ENCODE assay signal across 8 cellular contexts in genomic region chr12:120361506-120362208, GRCh38. TPM values are rescaled to one million over a fixed set of nuclear protein-coding genes. Genes with fewer than 3 reads are reported as not detected.
A peak's percentile ranks its signal among the peaks of the same experiment; 100 is the strongest.
DNase-seq lines count a peak whose midpoint lies in the region; ATAC-seq and TF ChIP-seq lines count a peak whose summit lies in the region.

No MANE protein-coding gene starts in this region.

- H3K36me3 ChIP-seq in SK-N-SH (replicated peaks in 1 of 2; ENCODE audit: control insufficient read depth in 1 of 2, insufficient read depth in 2 of 2, low read length in 1 of 2) (no peaks in the 10 kb centered on the region), neuron (ENCODE audit: insufficient read depth, low read length) (peaks cover 88% of the 10 kb centered on the region)

- no peak for TF ChIP-seq EP300 in SK-N-SH (IDR thresholded peaks at IDR 0.05; ENCODE audit: borderline replicate concordance in 1 of 2, low read depth in 1 of 2, low read length in 1 of 2)

- POLR2A ChIA-PET in SK-N-SH (lab: Yijun Ruan, JAX): interaction anchor here (0.6 to 2.4 kb wide), 6 partner anchors 9 to 160 kb away, joined by 3 to 8 read pairs (median 4); partner anchors contain the start of genes COX6A1, RNU4-2 and RPLP0

- no peak overlapping the region for H3K4me2 ChIP-seq in SK-N-SH

- no peaks in the 10 kb centered on the region for H4K20me1 ChIP-seq in SK-N-SH (ENCODE audit: insufficient read depth)

- H3K4me1 ChIP-seq in SK-N-SH (ENCODE audit: control insufficient read depth in 1 of 2, insufficient read depth in 2 of 2, low read depth in 1 of 2, low read length in 1 of 2): peaks cover 0 to 34% of the 10 kb centered on the region in 2 experiments; a peak in 1 of 4 replicates
- peaks cover 84% of the 10 kb centered on the region for H3K4me1 ChIP-seq in neuron (ENCODE audit: insufficient read depth, low read length)

- no peak for TF ChIP-seq RAD21 in SK-N-SH (IDR thresholded peaks at IDR 0.05; ENCODE audit: low read length)

- ATAC-seq in HG02885 (IDR thresholded peaks at IDR 0.05; ENCODE audit: poor library complexity, unreplicated experiment) (no peak), GM18873 (IDR thresholded peaks at IDR 0.05; ENCODE audit: low FRiP score, unreplicated experiment) (no peak)

- H3K27me3 ChIP-seq in SK-N-SH (ENCODE audit: insufficient read depth) (peaks cover 4% of the 10 kb centered on the region), neuron (ENCODE audit: insufficient read depth, low read length) (no peaks in the 10 kb centered on the region)

- H3F3A ChIP-seq in SK-N-SH (replicated peaks; ENCODE audit: insufficient read depth): no peaks in the 10 kb centered on the region

- H3K9me2 ChIP-seq in SK-N-SH: no peaks in the 10 kb centered on the region

- DNase-seq in stimulated activated CD4-positive, alpha-beta T cell treated with anti-CD3 and anti-CD28 coated beads, Interleukin-15, amount 100 ng/mL, for 24 hours: peak; percentile 21
- DNase-seq in stimulated activated CD4-positive, alpha-beta T cell treated with anti-CD3 and anti-CD28 coated beads, Interleukin-4, amount 100 ng/mL, for 4 hours: no peak
- DNase-seq in SK-N-SH (peak; percentile 98), fibroblast of the aortic adventitia (ENCODE audit: low read depth) (peak; percentile 45), SKM-1 treated with dmso at 0.1 percent for 144 hours (lab: John Stamatoyannopoulos, UW; ENCODE audit: unreplicated experiment) (no peak)

- no peak for TF ChIP-seq CTCF in SK-N-SH (IDR thresholded peaks at IDR 0.05)
- no peak for TF ChIP-seq CTCF in fibroblast of the aortic adventitia (IDR thresholded peaks at IDR 0.05; ENCODE audit: insufficient read depth, low read length)

- H2AFZ ChIP-seq in SK-N-SH (ENCODE audit: low read depth): no peak overlapping the region
- no peak overlapping the region for H2AFZ ChIP-seq in neuron (ENCODE audit: low read depth, low read length)

- H3K4me3 ChIP-seq in SK-N-SH (ENCODE audit: low read depth in 2 of 2, low read length in 1 of 2) (peak overlapping the region in 1 of 2 experiments; percentile 24; a peak in 2 of 4 replicates), fibroblast of the aortic adventitia (ENCODE audit: low read depth, low read length) (peak overlapping the region; percentile 22), neuron (ENCODE audit: low read length) (peak overlapping the region; percentile 12)

- H3K9ac ChIP-seq in SK-N-SH: no peak overlapping the region

- H3K9me3 ChIP-seq in SK-N-SH (no peaks in the 10 kb centered on the region), neuron (ENCODE audit: low read length) (no peaks in the 10 kb centered on the region)

- H3K27ac ChIP-seq in SK-N-SH (ENCODE audit: low read depth in 2 of 2, low read length in 1 of 2): peak overlapping the region in 1 of 2 experiments; percentile 81; a peak in 2 of 4 replicates

- CTCF ChIA-PET in SK-N-SH (lab: Yijun Ruan, JAX): interaction anchor here (0.9 to 9.0 kb wide), 5 partner anchors 34 to 700 kb away, joined by 3 to 95 read pairs (median 4); partner anchors contain the start of genes PLA2G1B and SIRT4

- WGBS in SK-N-SH (ENCODE audit: low lambda C conversion rate): 49% methylated on average over 11 of the region's 56 CpGs

- no peaks in the 10 kb centered on the region for H3K79me2 ChIP-seq in SK-N-SH (ENCODE audit: insufficient read depth)

TF ChIP-seq in SK-N-SH, 30 proteins besides CTCF, POLR2A, EP300 and RAD21:
- TF ChIP-seq USF1 (IDR thresholded peaks at IDR 0.05; ENCODE audit: borderline replicate concordance, low read depth) (no peak), GABPA (IDR thresholded peaks at IDR 0.05; ENCODE audit: low read depth) (no peak), JUND (IDR thresholded peaks at IDR 0.05) (no peak), TAF1 (IDR thresholded peaks at IDR 0.05; ENCODE audit: borderline replicate concordance, low read depth, low read length) (no peak), POLR2AphosphoS5 (IDR thresholded peaks at IDR 0.05; ENCODE audit: low read depth, low read length) (no peak), TEAD4 (IDR thresholded peaks at IDR 0.05; ENCODE audit: borderline replicate concordance, insufficient read depth) (no peak), RFX5 (IDR thresholded peaks at IDR 0.05; ENCODE audit: low read length) (peak; percentile 94), YY1 (IDR thresholded peaks at IDR 0.05; ENCODE audit: low read depth) (no peak), REST (IDR thresholded peaks at IDR 0.05; ENCODE audit: low read depth, low read length) (no peak), PBX3 (IDR thresholded peaks at IDR 0.05) (no peak), MEF2A (IDR thresholded peaks at IDR 0.05; ENCODE audit: borderline replicate concordance, low read depth) (no peak), MXI1 (IDR thresholded peaks at IDR 0.05; ENCODE audit: low read depth, low read length) (peak; percentile 40; the same call in 1 of the 2 replicates), NRF1 (IDR thresholded peaks at IDR 0.05; ENCODE audit: low read depth, low read length) (no peak), FOSL2 (IDR thresholded peaks at IDR 0.05; ENCODE audit: borderline replicate concordance, low read depth) (no peak), FOXM1 (IDR thresholded peaks at IDR 0.05; ENCODE audit: low read depth) (no peak), RCOR1 (IDR thresholded peaks at IDR 0.05; ENCODE audit: low read length) (peak; percentile 41; the same call in 1 of the 2 replicates), ELF1 (IDR thresholded peaks at IDR 0.05) (no peak)
TF ChIP-seq in SK-N-SH: peak in this region for 3.

RNA-seq across cellular contexts. Expression of gene MSI1, which starts 7.3 kb away (rescaled TPM):
- 1.3 and 1.7 TPM in 2 replicates for polyA plus RNA-seq in SK-N-SH (2012; rRNA removed)
- polyA plus RNA-seq in SK-N-SH (2012; cell fraction: cytosol; rRNA removed): 1.4 and 1.5 TPM in 2 replicates
- 1.7 and 2.2 TPM in 2 replicates for polyA plus RNA-seq in SK-N-SH (2012; cell fraction: nucleus; rRNA removed)
- total RNA-seq in fibroblast of the aortic adventitia (ENCODE audit: low replicate concordance): not detected in 2 replicates

RNA-seq across cellular contexts. Expression of gene PLA2G1B, which starts 34.1 kb away (rescaled TPM):
- polyA plus RNA-seq in SK-N-SH (2012; rRNA removed): not detected in 2 replicates
- not detected in 2 replicates for polyA plus RNA-seq in SK-N-SH (2012; cell fraction: cytosol; rRNA removed)
- not detected in 2 replicates for polyA plus RNA-seq in SK-N-SH (2012; cell fraction: nucleus; rRNA removed)
- total RNA-seq in fibroblast of the aortic adventitia (ENCODE audit: low replicate concordance): not detected in 2 replicates

RNA-seq across cellular contexts. Expression of gene SIRT4, which starts 59.5 kb away (rescaled TPM):
- 1.1 and 1.4 TPM in 2 replicates for polyA plus RNA-seq in SK-N-SH (2012; rRNA removed)
- 1.4 and 1.6 TPM in 2 replicates for polyA plus RNA-seq in SK-N-SH (2012; cell fraction: cytosol; rRNA removed)
- 1.4 and 1.5 TPM in 2 replicates for polyA plus RNA-seq in SK-N-SH (2012; cell fraction: nucleus; rRNA removed)
- 0.90 and 3.6 TPM in 2 replicates for total RNA-seq in fibroblast of the aortic adventitia (ENCODE audit: low replicate concordance)

Comparison
In these comparisons a context has a peak if more than half of its experiments do, and no peak if none do; other contexts are left out.
1. DNase-seq: peak in stimulated activated CD4-positive, alpha-beta T cell treated with anti-CD3 and anti-CD28 coated beads, Interleukin-15, amount 100 ng/mL, for 24 hours (single experiment), SK-N-SH (single experiment) and fibroblast of the aortic adventitia (single experiment); none in stimulated activated CD4-positive, alpha-beta T cell treated with anti-CD3 and anti-CD28 coated beads, Interleukin-4, amount 100 ng/mL, for 4 hours (0 of 2) and SKM-1 treated with dmso at 0.1 percent for 144 hours (single experiment).